ENCODE assay signal across 14 cellular contexts in genomic region chr6:11851405-11851804, GRCh38.
A peak's percentile ranks its signal among the peaks of the same experiment; 100 is the strongest.
DNase-seq lines count a peak whose midpoint lies in the region; ATAC-seq and TF ChIP-seq lines count a peak whose summit lies in the region.
"Had no signal": no experiment of that assay in that cellular context is flagged by ENCODE, and none has a peak within 500 bp of the region (broad histone marks: within the 10 kb centered on the region; RNA-seq: fewer than 3 reads in every experiment).

No MANE protein-coding gene starts in this region.

- TF ChIP-seq CTCF in OCI-LY3 (IDR thresholded peaks at IDR 0.05; ENCODE audit: low read depth, low read length): no peak

- no peak for ATAC-seq in GM19328 (IDR thresholded peaks at IDR 0.05; ENCODE audit: unreplicated experiment)
- ATAC-seq in HG02623 (IDR thresholded peaks at IDR 0.05; ENCODE audit: unreplicated experiment): no peak
- ATAC-seq: natural killer cell treated with Interleukin-12 subunit alpha and Interleukin-12 subunit beta and Interleukin-15 and Interleukin-18, amount 100 ng/mL, for 72 hours; stimulated activated naive CD8-positive, alpha-beta T cell treated with anti-CD3 and anti-CD28 coated beads, Interleukin-15, amount 100 ng/mL, for 72 hours had no signal

- H3K27me3 ChIP-seq in OCI-LY3 (ENCODE audit: low read depth, low read length): no peaks in the 10 kb centered on the region
- H3K27me3 ChIP-seq in HAP-1 (ENCODE audit: low read depth): no peaks in the 10 kb centered on the region
- H3K27me3 ChIP-seq: SJSA1 had no signal

- H3K79me2 ChIP-seq in OCI-LY3 (ENCODE audit: low read length): no peaks in the 10 kb centered on the region

- peak overlapping the region; percentile 81 for H3K27ac ChIP-seq in OCI-LY3 (ENCODE audit: low read length)
- H3K27ac ChIP-seq: 22Rv1, SJSA1 had no signal

- H4K20me1 ChIP-seq in OCI-LY3 (ENCODE audit: insufficient read depth, low read length): no peaks in the 10 kb centered on the region

- H3K4me3 ChIP-seq in OCI-LY3 (ENCODE audit: low read length): peak overlapping the region; percentile 78
- no peak overlapping the region for H3K4me3 ChIP-seq in HAP-1
- H3K4me3 ChIP-seq: SJSA1 had no signal

- H3K36me3 ChIP-seq in OCI-LY3 (replicated peaks; ENCODE audit: low read depth, low read length) (no peaks in the 10 kb centered on the region), HAP-1 (replicated peaks) (no peaks in the 10 kb centered on the region)
- H3K36me3 ChIP-seq: SJSA1 had no signal

- peak overlapping the region; percentile 55 for H3K9ac ChIP-seq in OCI-LY3 (ENCODE audit: low read length)

- in situ Hi-C loops in HAP-1 (cut with MboI; ENCODE audit: low sequenced_read_pairs): no loop called here

- H3K4me2 ChIP-seq in OCI-LY3 (ENCODE audit: low read length): peak overlapping the region; percentile 99

- H2AFZ ChIP-seq in OCI-LY3 (ENCODE audit: low read depth, low read length): peak overlapping the region; percentile 77

- DNase-seq in DMS53 (lab: John Stamatoyannopoulos, UW) (peak; percentile 43), DMS53 treated with DMSO at 0.1 percent for 48 hours (lab: John Stamatoyannopoulos, UW; ENCODE audit: unreplicated experiment) (no peak), fibroblast of peridontal ligament (ENCODE audit: extremely low read depth) (peak; percentile 57), stromal cell of bone marrow (ENCODE audit: low read depth) (peak; percentile 97), HAP-1 (ENCODE audit: low spot score in 2 of 2) (no peak)
- DNase-seq: activated CD4-positive, alpha-beta T cell treated with anti-CD3 and anti-CD28 coated beads for 48 hours; effector memory CD4-positive, alpha-beta T cell; stimulated activated naive CD8-positive, alpha-beta T cell treated with anti-CD3 and anti-CD28 coated beads, Interleukin-15, amount 100 ng/mL, for 72 hours had no signal

- H3K4me1 ChIP-seq in OCI-LY3 (ENCODE audit: low read length): peaks cover 44% of the 10 kb centered on the region
- H3K4me1 ChIP-seq in HAP-1: no peaks in the 10 kb centered on the region

- no peaks in the 10 kb centered on the region for H3K9me3 ChIP-seq in OCI-LY3 (ENCODE audit: insufficient read depth, low read length)
- no peaks in the 10 kb centered on the region for H3K9me3 ChIP-seq in HAP-1
- H3K9me3 ChIP-seq: SJSA1 had no signal

Comparison
In these comparisons a context has a peak if more than half of its experiments do, and no peak if none do; other contexts are left out.
1. DNase-seq: peak in DMS53 (single experiment), fibroblast of peridontal ligament (single experiment) and stromal cell of bone marrow (single experiment); none in DMS53 treated with DMSO at 0.1 percent for 48 hours (single experiment) and HAP-1 (0 of 2).